ENCODE assay signal across 8 cellular contexts in genomic region chr1:43947890-43948437, GRCh38. TPM values are rescaled to one million over a fixed set of nuclear protein-coding genes. Genes with fewer than 3 reads are reported as not detected.
DNase-seq lines count a peak whose midpoint lies in the region; ATAC-seq, FAIRE-seq and TF ChIP-seq lines count a peak whose summit lies in the region.

No MANE protein-coding gene starts in this region.

- H3K9me3 Mint-ChIP-seq in Caco-2 (ENCODE audit: unreplicated experiment): no peaks in the 10 kb centered on the region

- H3K79me2 ChIP-seq in OCI-LY1 (ENCODE audit: insufficient read depth, low read length): no peaks in the 10 kb centered on the region

- no peak overlapping the region for H2AFZ ChIP-seq in OCI-LY1 (ENCODE audit: low read length)

- peak overlapping the region; percentile 80 for H3K4me3 Mint-ChIP-seq in Caco-2 (ENCODE audit: unreplicated experiment)

- H3K27ac ChIP-seq in OCI-LY1 (ENCODE audit: low read depth, low read length, poor library complexity, severe bottlenecking) (no peak overlapping the region), pancreas (no peak overlapping the region)

- no peaks in the 10 kb centered on the region for H3F3A ChIP-seq in OCI-LY1 (ENCODE audit: insufficient read depth, low read length)

- 27 to 35% methylated on average over 3 of the region's 3 CpGs for WGBS in pancreas, 2 donors

- POLR2A ChIA-PET in Caco-2 (lab: Charles Lee): interaction anchor here (1.1 kb wide), 1 partner anchor 22 kb away, joined by 4 read pairs; the partner anchor contains the start of gene DPH2

- H3K4me3 ChIP-seq in Caco-2 (ENCODE audit: low read depth, low read length): peak overlapping the region; percentile 90
- peak overlapping the region; percentile 85 for H3K4me3 ChIP-seq in OCI-LY1 (ENCODE audit: low read depth, low read length, poor library complexity, severe bottlenecking)
- H3K4me3 ChIP-seq in endocrine pancreas (ENCODE audit: control insufficient read depth, insufficient read depth, low read length): peak overlapping the region; percentile 44
- peak overlapping the region in 3 of 4 donors; percentile 55 to 78 (median 65) for H3K4me3 ChIP-seq in pancreas

- no peak for TF ChIP-seq CTCF in Caco-2 (IDR thresholded peaks at IDR 0.05; ENCODE audit: insufficient read depth in 1 of 2, low read depth in 1 of 2, low read length in 1 of 2, severe bottlenecking in 1 of 2, unreplicated experiment in 1 of 2)
- TF ChIP-seq CTCF in OCI-LY1 (IDR thresholded peaks at IDR 0.05; ENCODE audit: low read length): no peak
- TF ChIP-seq CTCF in pancreas (IDR thresholded peaks at IDR 0.05): no peak

- no TSS peak for BruUV-seq in Caco-2 (replicated peaks; lab: Mats Ljungman, UMichigan)

- CTCF ChIA-PET in Caco-2 (lab: Charles Lee): interaction anchor here (1.2 kb wide), 1 partner anchor 44 kb away, joined by 3 read pairs; no protein-coding TSS in a partner anchor

- peaks cover 6% of the 10 kb centered on the region for H3K36me3 Mint-ChIP-seq in Caco-2 (ENCODE audit: insufficient read depth, unreplicated experiment)

- TF ChIP-seq POLR2A in erythroblast (IDR thresholded peaks at IDR 0.05; ENCODE audit: low read length): no peak

- H3K9ac ChIP-seq in OCI-LY1 (ENCODE audit: low read length): peak overlapping the region; percentile 90
- H3K9ac ChIP-seq in endocrine pancreas (ENCODE audit: control insufficient read depth, insufficient read depth, low read length): peak overlapping the region; percentile 80

- H3K9me3 ChIP-seq in Caco-2 (no peaks in the 10 kb centered on the region), OCI-LY1 (ENCODE audit: low read length) (no peaks in the 10 kb centered on the region), endocrine pancreas (ENCODE audit: control insufficient read depth, low read length) (no peaks in the 10 kb centered on the region), pancreas (no peaks in the 10 kb centered on the region)

- no peaks in the 10 kb centered on the region for H3K9me2 ChIP-seq in OCI-LY1 (ENCODE audit: low read depth, low read length)

- H3K27me3 Mint-ChIP-seq in Caco-2 (ENCODE audit: insufficient read depth, unreplicated experiment): no peaks in the 10 kb centered on the region

- no peak for FAIRE-seq in pancreas (lab: Jason Lieb, UNC)

- no peaks in the 10 kb centered on the region for H3K36me3 ChIP-seq in Caco-2 (ENCODE audit: control insufficient read depth, insufficient read depth, low read length)
- peaks cover 11% of the 10 kb centered on the region; the same call in 1 of the 2 replicates for H3K36me3 ChIP-seq in OCI-LY1 (ENCODE audit: insufficient read depth, low read length)
- H3K36me3 ChIP-seq in endocrine pancreas (ENCODE audit: control insufficient read depth, insufficient read depth, low read length): no peaks in the 10 kb centered on the region
- H3K36me3 ChIP-seq in pancreas: no peaks in the 10 kb centered on the region

- H4K20me1 ChIP-seq in OCI-LY1 (ENCODE audit: insufficient read depth, low read length): no peaks in the 10 kb centered on the region

- no peak overlapping the region for H3K27ac Mint-ChIP-seq in Caco-2 (ENCODE audit: unreplicated experiment)

- no peak for ATAC-seq in pancreas

- intact Hi-C loops in Caco-2 (cut with micrococcal nuclease; ENCODE audit: unreplicated experiment): no loop called here
- intact Hi-C loops in pancreas (cut with DNase I): no loop called here
- intact Hi-C loops in posterior vena cava (cut with DNase I): no loop called here

- no peaks in the 10 kb centered on the region for H3K27me3 ChIP-seq in Caco-2 (replicated peaks; ENCODE audit: control insufficient read depth, insufficient read depth, low read length)
- no peaks in the 10 kb centered on the region for H3K27me3 ChIP-seq in OCI-LY1 (ENCODE audit: insufficient read depth, low read length)
- H3K27me3 ChIP-seq in endocrine pancreas (ENCODE audit: control insufficient read depth, insufficient read depth, low read length): no peaks in the 10 kb centered on the region
- H3K27me3 ChIP-seq in pancreas: no peaks in the 10 kb centered on the region

- DNase-seq in Caco-2: no peak
- DNase-seq in pancreas: no peak
- no peak for DNase-seq in erythroblast (lab: John Stamatoyannopoulos, UW)
- DNase-seq in hepatic stellate cell (ENCODE audit: low spot score): no peak
- no peak for DNase-seq in posterior vena cava (ENCODE audit: low spot score)
- no peak for DNase-seq in OCI-M2 (lab: John Stamatoyannopoulos, UW; ENCODE audit: unreplicated experiment)

- H3K4me1 Mint-ChIP-seq in Caco-2 (ENCODE audit: low read depth, unreplicated experiment): no peaks in the 10 kb centered on the region

- peak overlapping the region; percentile 82 for H3K4me2 ChIP-seq in OCI-LY1 (ENCODE audit: low read length)

- H3K4me1 ChIP-seq in Caco-2: no peaks in the 10 kb centered on the region
- H3K4me1 ChIP-seq in OCI-LY1 (ENCODE audit: insufficient read depth, low read length, severe bottlenecking): peaks cover 31% of the 10 kb centered on the region
- H3K4me1 ChIP-seq in endocrine pancreas (ENCODE audit: control insufficient read depth, insufficient read depth, low read length): no peaks in the 10 kb centered on the region
- peaks cover 8 to 28% (median 18%) of the 10 kb centered on the region in 3 donors for H3K4me1 ChIP-seq in pancreas

RNA-seq across cellular contexts. Expression of gene IPO13, which starts 1.2 kb away (rescaled TPM):
- total RNA-seq in Caco-2 (2022) (14.1 and 15.9 TPM in 2 replicates), pancreas (10 to 100 TPM in 2 of 6 donors, 1 to 10 TPM in 4; 6.7 to 15.6 (median 8.5) TPM), posterior vena cava (10 to 100 TPM; 20.4 to 21.8 TPM)
- polyA plus RNA-seq in pancreas: 10 to 100 TPM; 22.2 to 24.3 TPM

RNA-seq across cellular contexts. Expression of gene ARTN, which starts 14.4 kb away (rescaled TPM):
- total RNA-seq in Caco-2 (2022): 0.26 TPM in 1 of 2 replicates, not detected in the other
- 1 to 10 TPM in 4 of 6 donors, under 1 TPM in 2; 0.87 to 1.9 (median 1.1) TPM for total RNA-seq in pancreas
- polyA plus RNA-seq in pancreas: 1 to 10 TPM; 2.6 to 3.2 TPM
- total RNA-seq in posterior vena cava: 1 to 10 TPM; 2.5 to 4.2 TPM

RNA-seq across cellular contexts. Expression of gene DPH2, which starts 21.8 kb away (rescaled TPM):
- 29.0 and 29.5 TPM in 2 replicates for total RNA-seq in Caco-2 (2022)
- 10 to 100 TPM; 10.8 to 19.4 (median 12.8) TPM for total RNA-seq in pancreas
- polyA plus RNA-seq in pancreas: 10 to 100 TPM; 20.0 to 22.0 TPM
- 10 to 100 TPM; 13.5 to 14.5 TPM for total RNA-seq in posterior vena cava

RNA-seq across cellular contexts. Expression of gene ATP6V0B, which starts 26.8 kb away (rescaled TPM):
- 89.9 and 91.2 TPM in 2 replicates for total RNA-seq in Caco-2 (2022)
- total RNA-seq in pancreas: 100 to 1,000 TPM in 1 of 6 donors, 10 to 100 TPM in 5; 59.8 to 108 (median 82.2) TPM
- 100 to 1,000 TPM; 135 to 208 TPM for polyA plus RNA-seq in pancreas
- 10 to 100 TPM; 69.4 to 77.4 TPM for total RNA-seq in posterior vena cava

RNA-seq across cellular contexts. Expression of gene B4GALT2, which starts 31.0 kb away (rescaled TPM):
- 28.6 and 31.5 TPM in 2 replicates for total RNA-seq in Caco-2 (2022)
- total RNA-seq in pancreas: 10 to 100 TPM; 16.7 to 29.9 (median 25.9) TPM
- polyA plus RNA-seq in pancreas: 10 to 100 TPM; 28.2 to 36.7 TPM
- 10 to 100 TPM; 39.0 to 45.7 TPM for total RNA-seq in posterior vena cava
